Comparison of ENCODE assay signal across 1 cellular context in the genomic region with DNA sequence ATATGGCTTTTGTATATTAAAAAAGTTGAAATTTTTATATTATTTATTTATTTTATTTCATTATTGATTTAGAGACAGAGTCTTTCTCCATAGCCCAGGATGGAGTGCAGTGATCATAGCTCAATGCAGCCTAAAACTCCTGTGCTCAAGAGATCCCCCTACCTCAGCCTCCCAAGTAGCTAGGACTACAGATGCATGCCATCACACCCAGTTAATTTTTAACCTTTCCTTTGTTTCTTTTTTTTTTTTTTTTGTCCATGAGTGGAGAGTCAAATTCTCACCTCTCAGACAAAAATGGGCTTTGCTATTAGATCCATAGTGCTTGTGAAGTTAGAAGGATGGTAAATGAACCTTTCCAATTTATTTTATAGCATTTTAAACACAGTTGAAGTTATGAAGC.
TF ChIP-seq lines count a peak whose summit lies in the region.

No MANE protein-coding gene starts in this region.

TF ChIP-seq in HepG2, 621 proteins besides CTCF, POLR2A, EP300 and RAD21:
- TF ChIP-seq, protein P1, sequence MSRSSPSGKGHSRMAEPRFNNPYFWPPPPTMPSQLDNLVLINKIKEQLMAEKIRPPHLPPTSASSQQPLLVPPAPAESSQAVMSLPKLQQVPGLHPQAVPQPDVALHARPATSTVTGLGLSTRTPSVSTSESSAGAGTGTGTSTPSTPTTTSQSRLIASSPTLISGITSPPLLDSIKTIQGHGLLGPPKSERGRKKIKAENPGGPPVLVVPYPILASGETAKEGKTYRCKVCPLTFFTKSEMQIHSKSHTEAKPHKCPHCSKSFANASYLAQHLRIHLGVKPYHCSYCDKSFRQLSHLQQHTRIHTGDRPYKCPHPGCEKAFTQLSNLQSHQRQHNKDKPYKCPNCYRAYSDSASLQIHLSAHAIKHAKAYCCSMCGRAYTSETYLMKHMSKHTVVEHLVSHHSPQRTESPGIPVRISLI (CRISPR knock-in tag; IDR thresholded peaks at IDR 0.05; ENCODE audit: borderline replicate concordance): peak; percentile 55; the same call in 1 of the 2 replicates
- no peak for TF ChIP-seq EEA1 (CRISPR knock-in tag; IDR thresholded peaks at IDR 0.05; ENCODE audit: borderline replicate concordance)
- TF ChIP-seq ZKSCAN1 (IDR thresholded peaks at IDR 0.05; ENCODE audit: low read length): no peak
- TF ChIP-seq, protein P2, sequence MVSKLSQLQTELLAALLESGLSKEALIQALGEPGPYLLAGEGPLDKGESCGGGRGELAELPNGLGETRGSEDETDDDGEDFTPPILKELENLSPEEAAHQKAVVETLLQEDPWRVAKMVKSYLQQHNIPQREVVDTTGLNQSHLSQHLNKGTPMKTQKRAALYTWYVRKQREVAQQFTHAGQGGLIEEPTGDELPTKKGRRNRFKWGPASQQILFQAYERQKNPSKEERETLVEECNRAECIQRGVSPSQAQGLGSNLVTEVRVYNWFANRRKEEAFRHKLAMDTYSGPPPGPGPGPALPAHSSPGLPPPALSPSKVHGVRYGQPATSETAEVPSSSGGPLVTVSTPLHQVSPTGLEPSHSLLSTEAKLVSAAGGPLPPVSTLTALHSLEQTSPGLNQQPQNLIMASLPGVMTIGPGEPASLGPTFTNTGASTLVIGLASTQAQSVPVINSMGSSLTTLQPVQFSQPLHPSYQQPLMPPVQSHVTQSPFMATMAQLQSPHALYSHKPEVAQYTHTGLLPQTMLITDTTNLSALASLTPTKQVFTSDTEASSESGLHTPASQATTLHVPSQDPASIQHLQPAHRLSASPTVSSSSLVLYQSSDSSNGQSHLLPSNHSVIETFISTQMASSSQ (IDR thresholded peaks at IDR 0.05; ENCODE audit: low read depth): peak; percentile 81
- TF ChIP-seq, protein P2 (CRISPR knock-in tag; IDR thresholded peaks at IDR 0.05; ENCODE audit: borderline replicate concordance): peak; percentile 66; the same call in 1 of the 2 replicates
- no peak for TF ChIP-seq SOX13 (IDR thresholded peaks at IDR 0.05)
- peak in 1 of 2 experiments; percentile 64; a peak in 2 of 4 replicates for TF ChIP-seq SOX13 (CRISPR knock-in tag; conservative IDR thresholded peaks at IDR 0.05 in 1 of 2, IDR thresholded peaks at IDR 0.05 in 1 of 2)
- no peak for TF ChIP-seq SOX6 (IDR thresholded peaks at IDR 0.05)
- peak; percentile 28; the same call in 1 of the 2 replicates for TF ChIP-seq SOX6 (CRISPR knock-in tag; IDR thresholded peaks at IDR 0.05)
- no peak for TF ChIP-seq NKX3-1 (CRISPR knock-in tag; IDR thresholded peaks at IDR 0.05)
- no peak for TF ChIP-seq ZNF713 (CRISPR knock-in tag; IDR thresholded peaks at IDR 0.05)
